Comparison of ENCODE assay signal across 1 cellular context in the genomic region with DNA sequence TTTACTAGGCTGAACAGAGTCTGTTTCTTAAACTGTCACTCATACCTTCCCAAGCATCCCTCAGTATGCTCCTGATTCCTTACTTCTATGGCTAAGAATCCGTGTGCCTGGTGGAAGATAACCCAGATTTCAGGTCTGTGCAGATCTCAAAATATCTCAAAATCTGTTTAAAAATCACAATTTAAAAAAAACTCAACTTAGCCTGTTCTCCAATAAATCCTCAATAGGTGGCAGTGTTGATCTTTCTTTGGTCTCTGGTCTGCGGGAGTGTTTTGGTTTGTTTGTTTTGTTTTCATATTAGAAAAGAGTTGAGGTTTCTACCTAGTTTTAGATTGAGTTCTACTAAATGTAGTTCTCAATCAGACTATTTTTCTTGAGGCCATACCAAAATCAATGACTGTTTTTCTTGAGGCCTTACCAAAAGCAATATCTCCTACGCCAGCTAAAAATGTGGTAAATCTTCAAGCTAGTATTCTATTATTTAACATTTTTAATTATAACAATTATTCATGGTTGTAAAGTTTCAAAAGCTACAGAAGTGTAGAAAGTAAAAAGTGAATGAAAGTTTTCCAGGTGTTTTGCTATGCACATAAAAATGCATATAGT.
TF ChIP-seq lines count a peak whose summit lies in the region.

No MANE protein-coding gene starts in this region.

TF ChIP-seq in GM12878, 131 proteins besides CTCF, POLR2A, EP300 and RAD21 (continues in another document):
- peak; percentile 77; the same call in 1 of the 2 replicates for TF ChIP-seq SMC3 (IDR thresholded peaks at IDR 0.05; ENCODE audit: borderline replicate concordance, low read length)
- TF ChIP-seq, protein P1, sequence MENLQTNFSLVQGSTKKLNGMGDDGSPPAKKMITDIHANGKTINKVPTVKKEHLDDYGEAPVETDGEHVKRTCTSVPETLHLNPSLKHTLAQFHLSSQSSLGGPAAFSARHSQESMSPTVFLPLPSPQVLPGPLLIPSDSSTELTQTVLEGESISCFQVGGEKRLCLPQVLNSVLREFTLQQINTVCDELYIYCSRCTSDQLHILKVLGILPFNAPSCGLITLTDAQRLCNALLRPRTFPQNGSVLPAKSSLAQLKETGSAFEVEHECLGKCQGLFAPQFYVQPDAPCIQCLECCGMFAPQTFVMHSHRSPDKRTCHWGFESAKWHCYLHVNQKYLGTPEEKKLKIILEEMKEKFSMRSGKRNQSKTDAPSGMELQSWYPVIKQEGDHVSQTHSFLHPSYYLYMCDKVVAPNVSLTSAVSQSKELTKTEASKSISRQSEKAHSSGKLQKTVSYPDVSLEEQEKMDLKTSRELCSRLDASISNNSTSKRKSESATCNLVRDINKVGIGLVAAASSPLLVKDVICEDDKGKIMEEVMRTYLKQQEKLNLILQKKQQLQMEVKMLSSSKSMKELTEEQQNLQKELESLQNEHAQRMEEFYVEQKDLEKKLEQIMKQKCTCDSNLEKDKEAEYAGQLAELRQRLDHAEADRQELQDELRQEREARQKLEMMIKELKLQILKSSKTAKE (IDR thresholded peaks at IDR 0.05; ENCODE audit: low read depth, poor library complexity, severe bottlenecking) = peak; percentile 68
- no peak for TF ChIP-seq IRF4 (IDR thresholded peaks at IDR 0.05; ENCODE audit: low read depth, low read length)
- no peak for TF ChIP-seq MYC (IDR thresholded peaks at IDR 0.05; ENCODE audit: insufficient read depth, insufficient read length, insufficient replicate concordance, low read length, severe bottlenecking)
- TF ChIP-seq, protein P2, sequence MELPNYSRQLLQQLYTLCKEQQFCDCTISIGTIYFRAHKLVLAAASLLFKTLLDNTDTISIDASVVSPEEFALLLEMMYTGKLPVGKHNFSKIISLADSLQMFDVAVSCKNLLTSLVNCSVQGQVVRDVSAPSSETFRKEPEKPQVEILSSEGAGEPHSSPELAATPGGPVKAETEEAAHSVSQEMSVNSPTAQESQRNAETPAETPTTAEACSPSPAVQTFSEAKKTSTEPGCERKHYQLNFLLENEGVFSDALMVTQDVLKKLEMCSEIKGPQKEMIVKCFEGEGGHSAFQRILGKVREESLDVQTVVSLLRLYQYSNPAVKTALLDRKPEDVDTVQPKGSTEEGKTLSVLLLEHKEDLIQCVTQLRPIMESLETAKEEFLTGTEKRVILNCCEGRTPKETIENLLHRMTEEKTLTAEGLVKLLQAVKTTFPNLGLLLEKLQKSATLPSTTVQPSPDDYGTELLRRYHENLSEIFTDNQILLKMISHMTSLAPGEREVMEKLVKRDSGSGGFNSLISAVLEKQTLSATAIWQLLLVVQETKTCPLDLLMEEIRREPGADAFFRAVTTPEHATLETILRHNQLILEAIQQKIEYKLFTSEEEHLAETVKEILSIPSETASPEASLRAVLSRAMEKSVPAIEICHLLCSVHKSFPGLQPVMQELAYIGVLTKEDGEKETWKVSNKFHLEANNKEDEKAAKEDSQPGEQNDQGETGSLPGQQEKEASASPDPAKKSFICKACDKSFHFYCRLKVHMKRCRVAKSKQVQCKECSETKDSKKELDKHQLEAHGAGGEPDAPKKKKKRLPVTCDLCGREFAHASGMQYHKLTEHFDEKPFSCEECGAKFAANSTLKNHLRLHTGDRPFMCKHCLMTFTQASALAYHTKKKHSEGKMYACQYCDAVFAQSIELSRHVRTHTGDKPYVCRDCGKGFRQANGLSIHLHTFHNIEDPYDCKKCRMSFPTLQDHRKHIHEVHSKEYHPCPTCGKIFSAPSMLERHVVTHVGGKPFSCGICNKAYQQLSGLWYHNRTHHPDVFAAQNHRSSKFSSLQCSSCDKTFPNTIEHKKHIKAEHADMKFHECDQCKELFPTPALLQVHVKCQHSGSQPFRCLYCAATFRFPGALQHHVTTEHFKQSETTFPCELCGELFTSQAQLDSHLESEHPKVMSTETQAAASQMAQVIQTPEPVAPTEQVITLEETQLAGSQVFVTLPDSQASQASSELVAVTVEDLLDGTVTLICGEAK (IDR thresholded peaks at IDR 0.05; ENCODE audit: borderline replicate concordance) = no peak
- TF ChIP-seq MYB (IDR thresholded peaks at IDR 0.05; ENCODE audit: borderline replicate concordance, low read depth, low read length) = no peak
- TF ChIP-seq, protein P3, sequence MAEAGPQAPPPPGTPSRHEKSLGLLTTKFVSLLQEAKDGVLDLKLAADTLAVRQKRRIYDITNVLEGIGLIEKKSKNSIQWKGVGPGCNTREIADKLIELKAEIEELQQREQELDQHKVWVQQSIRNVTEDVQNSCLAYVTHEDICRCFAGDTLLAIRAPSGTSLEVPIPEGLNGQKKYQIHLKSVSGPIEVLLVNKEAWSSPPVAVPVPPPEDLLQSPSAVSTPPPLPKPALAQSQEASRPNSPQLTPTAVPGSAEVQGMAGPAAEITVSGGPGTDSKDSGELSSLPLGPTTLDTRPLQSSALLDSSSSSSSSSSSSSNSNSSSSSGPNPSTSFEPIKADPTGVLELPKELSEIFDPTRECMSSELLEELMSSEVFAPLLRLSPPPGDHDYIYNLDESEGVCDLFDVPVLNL (IDR thresholded peaks at IDR 0.05; ENCODE audit: low read depth, low read length) = no peak
- TF ChIP-seq KAT2A (conservative IDR thresholded peaks at IDR 0.05; ENCODE audit: control insufficient read depth, low read depth, low read length) = no peak
- TF ChIP-seq TAF1 (IDR thresholded peaks at IDR 0.05; ENCODE audit: borderline replicate concordance, low read depth, low read length) = no peak
- TF ChIP-seq CREM (IDR thresholded peaks at IDR 0.05; ENCODE audit: low read depth) = no peak
- no peak for TF ChIP-seq SIX5 (IDR thresholded peaks at IDR 0.05; ENCODE audit: low read depth, low read length, severe bottlenecking)
- no peak for TF ChIP-seq ZSCAN29 (IDR thresholded peaks at IDR 0.05)
- TF ChIP-seq CREB1 (IDR thresholded peaks at IDR 0.05; ENCODE audit: low read depth) = no peak
- TF ChIP-seq NBN (IDR thresholded peaks at IDR 0.05) = no peak
- TF ChIP-seq ZNF24 (IDR thresholded peaks at IDR 0.05) = no peak
- no peak for TF ChIP-seq SUPT20H (IDR thresholded peaks at IDR 0.05; ENCODE audit: borderline replicate concordance, control insufficient read depth, low read depth, low read length)
- no peak for TF ChIP-seq ETV6 (conservative IDR thresholded peaks at IDR 0.05 in 1 of 2, IDR thresholded peaks at IDR 0.05 in 1 of 2; ENCODE audit: borderline replicate concordance in 1 of 2, low read depth in 1 of 2)
- 0 out of 2 replicates have a peak, but pooled peaks have one; percentile 19 for TF ChIP-seq MEF2A (IDR thresholded peaks at IDR 0.05; ENCODE audit: insufficient read depth, low read depth, low read length)
- TF ChIP-seq, protein P4, sequence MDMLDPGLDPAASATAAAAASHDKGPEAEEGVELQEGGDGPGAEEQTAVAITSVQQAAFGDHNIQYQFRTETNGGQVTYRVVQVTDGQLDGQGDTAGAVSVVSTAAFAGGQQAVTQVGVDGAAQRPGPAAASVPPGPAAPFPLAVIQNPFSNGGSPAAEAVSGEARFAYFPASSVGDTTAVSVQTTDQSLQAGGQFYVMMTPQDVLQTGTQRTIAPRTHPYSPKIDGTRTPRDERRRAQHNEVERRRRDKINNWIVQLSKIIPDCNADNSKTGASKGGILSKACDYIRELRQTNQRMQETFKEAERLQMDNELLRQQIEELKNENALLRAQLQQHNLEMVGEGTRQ (IDR thresholded peaks at IDR 0.05; ENCODE audit: borderline replicate concordance, low read depth, low read length) = no peak
- TF ChIP-seq ATF7 (IDR thresholded peaks at IDR 0.05; ENCODE audit: low read depth) = no peak; the same call in 1 of the 2 replicates
- TF ChIP-seq, protein P5, sequence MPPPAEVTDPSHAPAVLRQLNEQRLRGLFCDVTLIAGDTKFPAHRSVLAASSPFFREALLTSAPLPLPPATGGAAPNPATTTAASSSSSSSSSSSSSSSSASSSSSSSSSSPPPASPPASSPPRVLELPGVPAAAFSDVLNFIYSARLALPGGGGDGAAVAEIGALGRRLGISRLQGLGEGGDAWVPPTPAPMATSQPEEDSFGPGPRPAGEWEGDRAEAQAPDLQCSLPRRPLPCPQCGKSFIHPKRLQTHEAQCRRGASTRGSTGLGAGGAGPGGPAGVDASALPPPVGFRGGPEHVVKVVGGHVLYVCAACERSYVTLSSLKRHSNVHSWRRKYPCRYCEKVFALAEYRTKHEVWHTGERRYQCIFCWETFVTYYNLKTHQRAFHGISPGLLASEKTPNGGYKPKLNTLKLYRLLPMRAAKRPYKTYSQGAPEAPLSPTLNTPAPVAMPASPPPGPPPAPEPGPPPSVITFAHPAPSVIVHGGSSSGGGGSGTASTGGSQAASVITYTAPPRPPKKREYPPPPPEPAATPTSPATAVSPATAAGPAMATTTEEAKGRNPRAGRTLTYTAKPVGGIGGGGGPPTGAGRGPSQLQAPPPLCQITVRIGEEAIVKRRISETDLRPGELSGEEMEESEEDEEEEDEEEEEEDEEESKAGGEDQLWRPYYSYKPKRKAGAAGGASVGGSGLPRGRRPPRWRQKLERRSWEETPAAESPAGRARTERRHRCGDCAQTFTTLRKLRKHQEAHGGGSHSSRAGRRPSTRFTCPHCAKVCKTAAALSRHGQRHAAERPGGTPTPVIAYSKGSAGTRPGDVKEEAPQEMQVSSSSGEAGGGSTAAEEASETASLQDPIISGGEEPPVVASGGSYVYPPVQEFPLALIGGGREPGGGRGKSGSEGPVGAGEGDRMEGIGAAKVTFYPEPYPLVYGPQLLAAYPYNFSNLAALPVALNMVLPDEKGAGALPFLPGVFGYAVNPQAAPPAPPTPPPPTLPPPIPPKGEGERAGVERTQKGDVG (CRISPR knock-in tag; IDR thresholded peaks at IDR 0.05) = no peak
- TF ChIP-seq HDAC2 (IDR thresholded peaks at IDR 0.05) = no peak
- TF ChIP-seq, protein P6, sequence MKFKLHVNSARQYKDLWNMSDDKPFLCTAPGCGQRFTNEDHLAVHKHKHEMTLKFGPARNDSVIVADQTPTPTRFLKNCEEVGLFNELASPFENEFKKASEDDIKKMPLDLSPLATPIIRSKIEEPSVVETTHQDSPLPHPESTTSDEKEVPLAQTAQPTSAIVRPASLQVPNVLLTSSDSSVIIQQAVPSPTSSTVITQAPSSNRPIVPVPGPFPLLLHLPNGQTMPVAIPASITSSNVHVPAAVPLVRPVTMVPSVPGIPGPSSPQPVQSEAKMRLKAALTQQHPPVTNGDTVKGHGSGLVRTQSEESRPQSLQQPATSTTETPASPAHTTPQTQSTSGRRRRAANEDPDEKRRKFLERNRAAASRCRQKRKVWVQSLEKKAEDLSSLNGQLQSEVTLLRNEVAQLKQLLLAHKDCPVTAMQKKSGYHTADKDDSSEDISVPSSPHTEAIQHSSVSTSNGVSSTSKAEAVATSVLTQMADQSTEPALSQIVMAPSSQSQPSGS (IDR thresholded peaks at IDR 0.05; ENCODE audit: low read length) = no peak
- peak; percentile 68 for TF ChIP-seq ZNF384 (IDR thresholded peaks at IDR 0.05; ENCODE audit: borderline replicate concordance, low read depth, low read length)
- TF ChIP-seq RUNX3 (IDR thresholded peaks at IDR 0.05; ENCODE audit: low read length) = peak; percentile 59
- TF ChIP-seq, protein P7, sequence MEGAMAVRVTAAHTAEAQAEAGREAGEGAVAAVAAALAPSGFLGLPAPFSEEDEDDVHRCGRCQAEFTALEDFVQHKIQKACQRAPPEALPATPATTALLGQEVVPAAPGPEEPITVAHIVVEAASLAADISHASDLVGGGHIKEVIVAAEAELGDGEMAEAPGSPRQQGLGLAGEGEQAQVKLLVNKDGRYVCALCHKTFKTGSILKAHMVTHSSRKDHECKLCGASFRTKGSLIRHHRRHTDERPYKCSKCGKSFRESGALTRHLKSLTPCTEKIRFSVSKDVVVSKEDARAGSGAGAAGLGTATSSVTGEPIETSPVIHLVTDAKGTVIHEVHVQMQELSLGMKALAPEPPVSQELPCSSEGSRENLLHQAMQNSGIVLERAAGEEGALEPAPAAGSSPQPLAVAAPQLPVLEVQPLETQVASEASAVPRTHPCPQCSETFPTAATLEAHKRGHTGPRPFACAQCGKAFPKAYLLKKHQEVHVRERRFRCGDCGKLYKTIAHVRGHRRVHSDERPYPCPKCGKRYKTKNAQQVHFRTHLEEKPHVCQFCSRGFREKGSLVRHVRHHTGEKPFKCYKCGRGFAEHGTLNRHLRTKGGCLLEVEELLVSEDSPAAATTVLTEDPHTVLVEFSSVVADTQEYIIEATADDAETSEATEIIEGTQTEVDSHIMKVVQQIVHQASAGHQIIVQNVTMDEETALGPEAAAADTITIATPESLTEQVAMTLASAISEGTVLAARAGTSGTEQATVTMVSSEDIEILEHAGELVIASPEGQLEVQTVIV (IDR thresholded peaks at IDR 0.05; ENCODE audit: borderline replicate concordance, partially characterized antibody) = no peak
- TF ChIP-seq, protein P8, sequence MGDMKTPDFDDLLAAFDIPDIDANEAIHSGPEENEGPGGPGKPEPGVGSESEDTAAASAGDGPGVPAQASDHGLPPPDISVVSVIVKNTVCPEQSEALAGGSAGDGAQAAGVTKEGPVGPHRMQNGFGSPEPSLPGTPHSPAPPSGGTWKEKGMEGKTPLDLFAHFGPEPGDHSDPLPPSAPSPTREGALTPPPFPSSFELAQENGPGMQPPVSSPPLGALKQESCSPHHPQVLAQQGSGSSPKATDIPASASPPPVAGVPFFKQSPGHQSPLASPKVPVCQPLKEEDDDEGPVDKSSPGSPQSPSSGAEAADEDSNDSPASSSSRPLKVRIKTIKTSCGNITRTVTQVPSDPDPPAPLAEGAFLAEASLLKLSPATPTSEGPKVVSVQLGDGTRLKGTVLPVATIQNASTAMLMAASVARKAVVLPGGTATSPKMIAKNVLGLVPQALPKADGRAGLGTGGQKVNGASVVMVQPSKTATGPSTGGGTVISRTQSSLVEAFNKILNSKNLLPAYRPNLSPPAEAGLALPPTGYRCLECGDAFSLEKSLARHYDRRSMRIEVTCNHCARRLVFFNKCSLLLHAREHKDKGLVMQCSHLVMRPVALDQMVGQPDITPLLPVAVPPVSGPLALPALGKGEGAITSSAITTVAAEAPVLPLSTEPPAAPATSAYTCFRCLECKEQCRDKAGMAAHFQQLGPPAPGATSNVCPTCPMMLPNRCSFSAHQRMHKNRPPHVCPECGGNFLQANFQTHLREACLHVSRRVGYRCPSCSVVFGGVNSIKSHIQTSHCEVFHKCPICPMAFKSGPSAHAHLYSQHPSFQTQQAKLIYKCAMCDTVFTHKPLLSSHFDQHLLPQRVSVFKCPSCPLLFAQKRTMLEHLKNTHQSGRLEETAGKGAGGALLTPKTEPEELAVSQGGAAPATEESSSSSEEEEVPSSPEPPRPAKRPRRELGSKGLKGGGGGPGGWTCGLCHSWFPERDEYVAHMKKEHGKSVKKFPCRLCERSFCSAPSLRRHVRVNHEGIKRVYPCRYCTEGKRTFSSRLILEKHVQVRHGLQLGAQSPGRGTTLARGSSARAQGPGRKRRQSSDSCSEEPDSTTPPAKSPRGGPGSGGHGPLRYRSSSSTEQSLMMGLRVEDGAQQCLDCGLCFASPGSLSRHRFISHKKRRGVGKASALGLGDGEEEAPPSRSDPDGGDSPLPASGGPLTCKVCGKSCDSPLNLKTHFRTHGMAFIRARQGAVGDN (IDR thresholded peaks at IDR 0.05) = no peak
- no peak for TF ChIP-seq MEF2B (IDR thresholded peaks at IDR 0.05; ENCODE audit: partially characterized antibody, poor library complexity, severe bottlenecking)
- TF ChIP-seq, protein P9, sequence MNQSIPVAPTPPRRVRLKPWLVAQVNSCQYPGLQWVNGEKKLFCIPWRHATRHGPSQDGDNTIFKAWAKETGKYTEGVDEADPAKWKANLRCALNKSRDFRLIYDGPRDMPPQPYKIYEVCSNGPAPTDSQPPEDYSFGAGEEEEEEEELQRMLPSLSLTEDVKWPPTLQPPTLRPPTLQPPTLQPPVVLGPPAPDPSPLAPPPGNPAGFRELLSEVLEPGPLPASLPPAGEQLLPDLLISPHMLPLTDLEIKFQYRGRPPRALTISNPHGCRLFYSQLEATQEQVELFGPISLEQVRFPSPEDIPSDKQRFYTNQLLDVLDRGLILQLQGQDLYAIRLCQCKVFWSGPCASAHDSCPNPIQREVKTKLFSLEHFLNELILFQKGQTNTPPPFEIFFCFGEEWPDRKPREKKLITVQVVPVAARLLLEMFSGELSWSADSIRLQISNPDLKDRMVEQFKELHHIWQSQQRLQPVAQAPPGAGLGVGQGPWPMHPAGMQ (IDR thresholded peaks at IDR 0.05; ENCODE audit: borderline replicate concordance) = no peak
- no peak for TF ChIP-seq YY1 (IDR thresholded peaks at IDR 0.05; ENCODE audit: low read depth, low read length)
